ENCODE assay signal across 27 cellular contexts in genomic region chr15:29324746-29325145, GRCh38.
"Had no signal": no experiment of that assay in that cellular context is flagged by ENCODE, and none has a peak within 500 bp of the region (broad histone marks: within the 10 kb centered on the region; RNA-seq: fewer than 3 reads in every experiment).

No MANE protein-coding gene starts in this region.

- H3K4me3 ChIP-seq: ascending aorta, breast epithelium, cardiac muscle cell, coronary artery, dorsolateral prefrontal cortex had no signal

- H3K27ac ChIP-seq: ascending aorta, breast epithelium, cardiac muscle cell, coronary artery, dorsolateral prefrontal cortex had no signal

- H3K36me3 ChIP-seq: ascending aorta, breast epithelium, cardiac muscle cell had no signal

- DNase-seq: activated CD4-positive, alpha-beta memory T cell treated with anti-CD3 and anti-CD28 coated beads, Interleukin-2, amount 10 ng/mL, durations not matched to agents 7 days and 5 days; activated CD4-positive, alpha-beta T cell treated with anti-CD3 and anti-CD28 coated beads for 36 hours; activated CD4-positive, alpha-beta T cell treated with anti-CD3 and anti-CD28 coated beads, Interleukin-2, amount 10 ng/mL, durations not matched to agents 24 days and 14 days; activated CD4-positive, CD25-positive, alpha-beta regulatory T cell; activated CD4-positive, CD25-positive, alpha-beta regulatory T cell treated with anti-CD3 and anti-CD28 coated beads, Interleukin-2, amount 50 U/mL, for 72 hours; activated CD8-positive, alpha-beta memory T cell treated with anti-CD3 and anti-CD28 coated beads, Interleukin-2, amount 50 U/mL, for 48 hours; activated effector memory CD4-positive, alpha-beta T cell treated with anti-CD3 and anti-CD28 coated beads, Interleukin-2, amount 50 U/mL, for 16 hours; activated naive CD4-positive, alpha-beta T cell treated with anti-CD3 and anti-CD28 coated beads for 36 hours; activated naive CD8-positive, alpha-beta T cell treated with anti-CD3 and anti-CD28 coated beads for 36 hours; activated naive CD8-positive, alpha-beta T cell treated with anti-CD3 and anti-CD28 coated beads, Interleukin-2, amount 50 U/mL, for 24 hours; activated T-cell treated with anti-CD3 and anti-CD28 coated beads for 4 hours; activated T-cell treated with anti-CD3 and anti-CD28 coated beads, Interleukin-2, amount 50 U/mL, for 4 hours; central memory CD4-positive, alpha-beta T cell; cerebellar nuclear complex; dorsolateral prefrontal cortex; effector memory CD4-positive, alpha-beta T cell; endodermal cell; foreskin fibroblast; head of caudate nucleus; hippocampal formation; T-helper 2 cell had no signal

- FAIRE-seq: frontal cortex had no signal

- H3K27me3 ChIP-seq: ascending aorta, breast epithelium, cardiac muscle cell, dorsolateral prefrontal cortex had no signal

- ATAC-seq: activated CD4-positive, alpha-beta T cell treated with anti-CD3 and anti-CD28 coated beads for 36 hours; activated naive CD8-positive, alpha-beta T cell treated with anti-CD3 and anti-CD28 coated beads, Interleukin-2, amount 50 U/mL, for 24 hours; activated T-cell treated with anti-CD3 and anti-CD28 coated beads, Interleukin-2, amount 50 U/mL, for 4 hours; esophagus mucosa had no signal

- H3K4me1 ChIP-seq: ascending aorta, breast epithelium had no signal
